16 cellular contexts compared by ENCODE assay signal in genomic region chr1:2061065-2061778, GRCh38. TPM values are rescaled to one million over a fixed set of nuclear protein-coding genes. Genes with fewer than 3 reads are reported as not detected.
DNase-seq lines count a peak whose midpoint lies in the region; ATAC-seq and TF ChIP-seq lines count a peak whose summit lies in the region.
"Had no signal": no experiment of that assay in that cellular context is flagged by ENCODE, and none has a peak within 500 bp of the region (broad histone marks: within the 10 kb centered on the region; RNA-seq: fewer than 3 reads in every experiment).

No MANE protein-coding gene starts in this region.

- peaks cover 46% of the 10 kb centered on the region for H3K9me3 ChIP-seq in BLaER1
- H3K9me3 ChIP-seq in thyroid gland, result no peaks in the 10 kb centered on the region
- H3K9me3 ChIP-seq: HAP-1 had no signal

- H3K27ac ChIP-seq in BLaER1 (peak overlapping the region; percentile 90), thyroid gland (peak overlapping the region; percentile 0 to 63 (median 45))
- H3K27ac ChIP-seq: A549, C4-2B had no signal

- ATAC-seq in left lobe of liver, result peak; percentile 11
- ATAC-seq in GM21723 (IDR thresholded peaks at IDR 0.05; ENCODE audit: unreplicated experiment), result no peak
- no peak for ATAC-seq in HG03097 (IDR thresholded peaks at IDR 0.05; ENCODE audit: low FRiP score, unreplicated experiment)
- ATAC-seq: A549 had no signal

- peak in 1 of 2 donors; percentile 5 for TF ChIP-seq POLR2A in thyroid gland (IDR thresholded peaks at IDR 0.05)

- intact Hi-C loops in thyroid gland (cut with DNase I), result no loop called here

- DNase-seq in HK-2 (ENCODE audit: unreplicated experiment) (peak; percentile 71), left lobe of liver (ENCODE audit: low spot score) (no peak), thyroid gland (peak; percentile 69 to 72), NCI-H2171 treated with DMSO at 0.1 percent for 48 hours (lab: John Stamatoyannopoulos, UW) (no peak)
- DNase-seq: COR-L47, MV-4-11, NCI-H1417, NCI-H187 treated with DMSO at 0.1 percent for 48 hours, NCI-H510A had no signal

- peak overlapping the region; percentile 72; the same call in 1 of the 2 replicates for H3K9ac ChIP-seq in BLaER1

- H3K4me3 ChIP-seq in BLaER1 (0 out of 2 replicates have a peak overlapping the region, but pooled peaks have one; percentile 0), thyroid gland (replicated peaks in 1 of 3) (no peak overlapping the region)
- H3K4me3 ChIP-seq: A549, HAP-1 had no signal

- H3K4me1 ChIP-seq in BLaER1 (peaks cover 71% of the 10 kb centered on the region), thyroid gland (peaks cover 0 to 11% of the 10 kb centered on the region in 2 donors)
- H3K4me1 ChIP-seq: A549, HAP-1 had no signal

- H3K27me3 ChIP-seq in BLaER1 (no peaks in the 10 kb centered on the region), thyroid gland (no peaks in the 10 kb centered on the region)

- H3K36me3 ChIP-seq in BLaER1, result peaks cover 4% of the 10 kb centered on the region; the same call in 1 of the 2 replicates
- peaks cover 6 to 7% of the 10 kb centered on the region in 2 donors for H3K36me3 ChIP-seq in thyroid gland

- no peak for TF ChIP-seq CTCF in thyroid gland (IDR thresholded peaks at IDR 0.05)

- peak overlapping the region; percentile 94 for H3K4me2 ChIP-seq in BLaER1
- H3K4me2 ChIP-seq: A549 had no signal

- H4K20me1 ChIP-seq in BLaER1, result no peaks in the 10 kb centered on the region

- WGBS in thyroid gland, 2 donors, result 70 to 71% methylated on average over 11 to 27 of the region's 28 CpGs

RNA-seq across cellular contexts. Expression of gene PRKCZ, which starts 11.0 kb away (rescaled TPM):
- total RNA-seq in left lobe of liver (22.1 TPM), thyroid gland (10 to 100 TPM; 33.6 to 53.0 (median 44.3) TPM)

RNA-seq across cellular contexts. Expression of gene GABRD, which starts 42.1 kb away (rescaled TPM):
- total RNA-seq in left lobe of liver (not detected), thyroid gland (under 1 TPM in 2 of 4 donors, not detected in 2; 0.49 to 0.78 TPM)
- total RNA-seq: Daoy had no signal

RNA-seq across cellular contexts. Expression of gene CFAP74, which starts 57.6 kb away (rescaled TPM):
- total RNA-seq in left lobe of liver, result 3.5 TPM
- total RNA-seq in thyroid gland, result under 1 TPM in 1 of 4 donors, not detected in 3; 0.13 TPM
- total RNA-seq: Daoy had no signal

Comparison
In these comparisons a context has a peak if more than half of its experiments do, and no peak if none do; other contexts are left out.
1. DNase-seq: peak in HK-2 (single experiment) and thyroid gland (2 of 2); none in left lobe of liver (single experiment) and NCI-H2171 treated with DMSO at 0.1 percent for 48 hours (single experiment).